Comparison of ENCODE assay signal across 12 cellular contexts in genomic region chr10:12358863-12359647, GRCh38. TPM values are rescaled to one million over a fixed set of nuclear protein-coding genes. Genes with fewer than 3 reads are reported as not detected.
A peak's percentile ranks its signal among the peaks of the same experiment; 100 is the strongest.
DNase-seq lines count a peak whose midpoint lies in the region; ATAC-seq, FAIRE-seq and TF ChIP-seq lines count a peak whose summit lies in the region.
"Had no signal": no experiment of that assay in that cellular context is flagged by ENCODE, and none has a peak within 500 bp of the region (broad histone marks: within the 10 kb centered on the region; RNA-seq: fewer than 3 reads in every experiment).

No MANE protein-coding gene starts in this region.

- TF ChIP-seq EP300 in HepG2 (IDR thresholded peaks at IDR 0.05; ENCODE audit: low read depth in 2 of 2, low read length in 2 of 2) (no peak), HepG2 (CRISPR knock-in tag; IDR thresholded peaks at IDR 0.05; ENCODE audit: borderline replicate concordance) (no peak)

- no peak for DNase-seq in HepG2 (ENCODE audit: low spot score)
- DNase-seq in central memory CD4-positive, alpha-beta T cell = peak; percentile 17
- peak; percentile 23 for DNase-seq in midbrain (lab: John Stamatoyannopoulos, UW)
- no peak for DNase-seq in DMS53 treated with DMSO at 0.1 percent for 48 hours (lab: John Stamatoyannopoulos, UW; ENCODE audit: unreplicated experiment)
- DNase-seq in DMS 273 treated with DMSO at 0.1 percent for 48 hours (lab: John Stamatoyannopoulos, UW) = no peak
- DNase-seq: kidney glomerular epithelial cell had no signal

- H3K27ac ChIP-seq in liver (ENCODE audit: low read depth in 1 of 2, low read length in 2 of 2) (peak overlapping the region in 1 of 2 donors; percentile 80), HepG2 (ENCODE audit: extremely low read length, insufficient read depth, low read length) (no peak overlapping the region)
- H3K27ac ChIP-seq: SJSA1 had no signal

- WGBS in liver = 37% methylated on average over 11 of the region's 11 CpGs
- WGBS in HepG2 (ENCODE audit: low lambda C conversion rate) = 36% methylated on average over 11 of the region's 11 CpGs

- TF ChIP-seq POLR2A in HepG2 (IDR thresholded peaks at IDR 0.05; ENCODE audit: insufficient read depth in 1 of 2, low read depth in 2 of 2, low read length in 2 of 2) = no peak

- no peak overlapping the region for H3K4me3 ChIP-seq in liver (ENCODE audit: low read depth in 1 of 3, low read length in 3 of 3)
- no peak overlapping the region for H3K4me3 ChIP-seq in HepG2 (replicated peaks in 1 of 3; ENCODE audit: insufficient read depth in 1 of 3, low read depth in 2 of 3, low read length in 3 of 3)
- H3K4me3 ChIP-seq: SJSA1 had no signal

- H3K4me2 ChIP-seq in HepG2 (ENCODE audit: low read depth, low read length) = no peak overlapping the region

- in situ Hi-C loops in HepG2 (cut with HindIII; ENCODE audit: extremely low pct_ligation_motif_present, low pct_unique_long_range_greater_than_20kb) = no loop called here

- CTCF ChIA-PET in HepG2 (lab: Yijun Ruan, JAX; ENCODE audit: low intra/inter-chr PET ratio, low total read pairs) = no interaction called here

- intact Hi-C loops in HepG2 (cut with micrococcal nuclease; ENCODE audit: unreplicated experiment) = no loop called here

- H3K79me2 ChIP-seq in HepG2 (ENCODE audit: insufficient read depth, low read length) = no peaks in the 10 kb centered on the region

- BruUV-seq in HepG2 (replicated peaks; lab: Mats Ljungman, UMichigan) = no TSS peak

- H3K9ac ChIP-seq in liver (ENCODE audit: low read depth in 1 of 2, low read length in 2 of 2) = peak overlapping the region in 1 of 2 donors; percentile 50
- H3K9ac ChIP-seq in HepG2 (ENCODE audit: insufficient read depth, low read depth, low read length) = no peak overlapping the region

- H4K20me1 ChIP-seq in HepG2 (ENCODE audit: insufficient read depth, low read length) = no peaks in the 10 kb centered on the region

- ATAC-seq in HepG2 (no peak), HG03521 (IDR thresholded peaks at IDR 0.05; ENCODE audit: unreplicated experiment) (no peak), HG03175 (IDR thresholded peaks at IDR 0.05; ENCODE audit: unreplicated experiment) (no peak)

- FAIRE-seq in HepG2 (lab: Jason Lieb, UNC) = no peak
- FAIRE-seq: endometrium, urothelium cell line had no signal

- TF ChIP-seq CTCF in liver (IDR thresholded peaks at IDR 0.05; ENCODE audit: low read depth, low read length, missing input control) (no peak), HepG2 (CRISPR knock-in tag; IDR thresholded peaks at IDR 0.05) (no peak)

- POLR2A ChIA-PET in HepG2 (lab: Yijun Ruan, JAX) = no interaction called here

- TF ChIP-seq RAD21 in liver (IDR thresholded peaks at IDR 0.05) = peak in 1 of 2 donors; percentile 58
- no peak for TF ChIP-seq RAD21 in HepG2 (CRISPR knock-in tag; IDR thresholded peaks at IDR 0.05)

- H2AFZ ChIP-seq in HepG2 (ENCODE audit: low read length) = no peak overlapping the region

- H3K9me3 ChIP-seq in liver (ENCODE audit: control insufficient read depth in 4 of 4, low read length in 3 of 4) (no peaks in the 10 kb centered on the region), HepG2 (ENCODE audit: low read length) (no peaks in the 10 kb centered on the region)
- H3K9me3 ChIP-seq: SJSA1 had no signal

- no peaks in the 10 kb centered on the region for H3K27me3 ChIP-seq in liver (ENCODE audit: control insufficient read depth in 4 of 4, insufficient read depth in 4 of 4, low read length in 3 of 4)
- H3K27me3 ChIP-seq in HepG2 (ENCODE audit: control insufficient read depth in 1 of 2, insufficient read depth in 2 of 2, low read length in 2 of 2) = peaks cover 0 to 25% of the 10 kb centered on the region in 2 experiments; a peak in 3 of 5 replicates
- H3K27me3 ChIP-seq: SJSA1 had no signal

- H3K4me1 ChIP-seq in liver (ENCODE audit: control insufficient read depth in 4 of 4, insufficient read depth in 4 of 4, low read length in 3 of 4) (peaks cover 1 to 31% (median 22%) of the 10 kb centered on the region in 4 donors), HepG2 (ENCODE audit: insufficient read depth, low read length) (no peaks in the 10 kb centered on the region)
- H3K4me1 ChIP-seq: SJSA1 had no signal

- H3K36me3 ChIP-seq in liver (ENCODE audit: control insufficient read depth in 4 of 4, insufficient read depth in 3 of 4, low read depth in 1 of 4, low read length in 3 of 4) (peaks cover 0 to 2% (median 0%) of the 10 kb centered on the region in 4 donors), HepG2 (replicated peaks in 1 of 2; ENCODE audit: control insufficient read depth in 1 of 2, insufficient read depth in 2 of 2, low read length in 2 of 2) (no peaks in the 10 kb centered on the region)
- H3K36me3 ChIP-seq: SJSA1 had no signal

TF ChIP-seq in liver, 16 proteins besides CTCF, POLR2A, EP300 and RAD21:
- no peak for TF ChIP-seq JUND (IDR thresholded peaks at IDR 0.05)
- TF ChIP-seq RXRA (IDR thresholded peaks at IDR 0.05) = peak; percentile 63 to 65
- peak; percentile 37 for TF ChIP-seq SP1 (IDR thresholded peaks at IDR 0.05)
- no peak for TF ChIP-seq FOXA2 (IDR thresholded peaks at IDR 0.05)
- peak; percentile 33 for TF ChIP-seq NR2F2 (IDR thresholded peaks at IDR 0.05)
- peak; percentile 14 to 32 for TF ChIP-seq HNF4A (conservative IDR thresholded peaks at IDR 0.05)

TF ChIP-seq in HepG2, 621 proteins besides CTCF, POLR2A, EP300 and RAD21 (continues in another document):
- TF ChIP-seq CENPBD1 (CRISPR knock-in tag; IDR thresholded peaks at IDR 0.05; ENCODE audit: borderline replicate concordance, low read depth) = no peak
- no peak for TF ChIP-seq ZNF496 (CRISPR knock-in tag; IDR thresholded peaks at IDR 0.05; ENCODE audit: insufficient replicate concordance)
- TF ChIP-seq ZNF761 (CRISPR knock-in tag; conservative IDR thresholded peaks at IDR 0.05) = no peak
- no peak for TF ChIP-seq SP140L (CRISPR knock-in tag; IDR thresholded peaks at IDR 0.05; ENCODE audit: borderline replicate concordance)
- no peak for TF ChIP-seq ZBTB10 (CRISPR knock-in tag; IDR thresholded peaks at IDR 0.05; ENCODE audit: borderline replicate concordance)
- TF ChIP-seq GPN1 (CRISPR knock-in tag; IDR thresholded peaks at IDR 0.05; ENCODE audit: borderline replicate concordance) = no peak
- no peak for TF ChIP-seq DR1 (CRISPR knock-in tag; IDR thresholded peaks at IDR 0.05)
- TF ChIP-seq CENPX (CRISPR knock-in tag; IDR thresholded peaks at IDR 0.05) = no peak

RNA-seq across cellular contexts. Expression of gene CAMK1D, which starts 9.7 kb away (rescaled TPM):
- total RNA-seq in liver (10 to 100 TPM in 1 of 2 donors, 1 to 10 TPM in 1; 2.7 to 10.1 TPM), HepG2 (2016; rRNA removed; fragmentation: Illumina TruSeq; extraction: Trizol) (not detected in 2 replicates)
- polyA plus RNA-seq in liver (1 to 10 TPM; 3.3 to 5.2 TPM), HepG2 (2011; rRNA removed) (under 0.01 TPM in 1 of 2 replicates, not detected in the other)
- not detected in 2 replicates for total RNA-seq in HepG2 (2016; cell fraction: cytosol; rRNA removed; fragmentation: Illumina TruSeq; extraction: Trizol; ENCODE audit: low read depth)
- not detected in 2 replicates for total RNA-seq in HepG2 (2016; cell fraction: insoluble cytoplasmic fraction; rRNA removed; fragmentation: Illumina TruSeq; extraction: Trizol)
- total RNA-seq in HepG2 (2016; cell fraction: membrane; rRNA removed; fragmentation: Illumina TruSeq; extraction: Trizol) = not detected in 2 replicates
- total RNA-seq in HepG2 (2016; cell fraction: nucleus; rRNA removed; fragmentation: Illumina TruSeq; extraction: Trizol) = not detected in 2 replicates
- 0.01 TPM in 1 of 2 replicates, not detected in the other for polyA plus RNA-seq in HepG2 (2011; cell fraction: cytosol; rRNA removed)
- 0.07 TPM in 1 of 2 replicates, not detected in the other for polyA plus RNA-seq in HepG2 (2011; cell fraction: nucleus; rRNA removed)
- polyA plus RNA-seq in HepG2 (2012) = not detected in 2 replicates
- not detected in 2 replicates for polyA plus RNA-seq in HepG2 (2016; cell fraction: cytosol; fragmentation: Illumina TruSeq; extraction: Trizol; ENCODE audit: low read depth)
- polyA plus RNA-seq in HepG2 (2016; cell fraction: insoluble cytoplasmic fraction; fragmentation: Illumina TruSeq; extraction: Trizol; ENCODE audit: low read depth) = not detected in 2 replicates
- polyA plus RNA-seq in HepG2 (2016; cell fraction: membrane; fragmentation: Illumina TruSeq; extraction: Trizol; ENCODE audit: low read depth) = not detected in 2 replicates
- not detected in 2 replicates for polyA plus RNA-seq in HepG2 (2016; cell fraction: nucleus; fragmentation: Illumina TruSeq; extraction: Trizol; ENCODE audit: insufficient read depth, low read depth)
- polyA minus RNA-seq in HepG2 (2011; rRNA and poly(A)+ RNA removed; ENCODE audit: low replicate concordance) = 5.4 TPM in 1 of 2 replicates, not detected in the other
- 0.09 TPM in 1 of 2 replicates, not detected in the other for polyA minus RNA-seq in HepG2 (2011; cell fraction: cytosol; rRNA and poly(A)+ RNA removed)
- not detected in 2 replicates for polyA minus RNA-seq in HepG2 (2011; cell fraction: nucleus; rRNA and poly(A)+ RNA removed)

Comparison
In these comparisons a context has a peak if more than half of its experiments do, and no peak if none do; other contexts are left out.
1. DNase-seq: peak in central memory CD4-positive, alpha-beta T cell (single experiment) and midbrain (single experiment); none in HepG2 (single experiment), DMS53 treated with DMSO at 0.1 percent for 48 hours (single experiment) and DMS 273 treated with DMSO at 0.1 percent for 48 hours (single experiment).